In genomic region chr10:47383254-47384147, GRCh38 we compare ENCODE assay signal across 8 cellular contexts. TPM values are rescaled to one million over a fixed set of nuclear protein-coding genes. Genes with fewer than 3 reads are reported as not detected.
DNase-seq lines count a peak whose midpoint lies in the region; ATAC-seq and TF ChIP-seq lines count a peak whose summit lies in the region.

No MANE protein-coding gene starts in this region.

- peaks cover 0 to 3% (median 0%) of the 10 kb centered on the region in 3 donors for H3K36me3 Mint-ChIP-seq in CD8-positive, alpha-beta memory T cell
- peaks cover 5% of the 10 kb centered on the region for H3K36me3 Mint-ChIP-seq in activated T-helper 17 cell treated with anti-CD3 and anti-CD28 coated beads, Interleukin-2, amount 50 U/mL, for 72 hours (ENCODE audit: low read depth)

- H2AFZ ChIP-seq in KMS-11 (ENCODE audit: low read depth) = peak overlapping the region; percentile 93

- H3K27me3 Mint-ChIP-seq in CD8-positive, alpha-beta memory T cell = peaks cover 32 to 66% of the 10 kb centered on the region in 2 donors
- H3K27me3 Mint-ChIP-seq in activated T-helper 17 cell treated with anti-CD3 and anti-CD28 coated beads, Interleukin-2, amount 50 U/mL, for 72 hours = peaks cover 56% of the 10 kb centered on the region

- H3K4me3 Mint-ChIP-seq in CD8-positive, alpha-beta memory T cell = peak overlapping the region; percentile 85 to 92 (median 88)
- peak overlapping the region; percentile 90 for H3K4me3 Mint-ChIP-seq in activated T-helper 17 cell treated with anti-CD3 and anti-CD28 coated beads, Interleukin-2, amount 50 U/mL, for 72 hours

- ATAC-seq in activated T-helper 17 cell treated with anti-CD3 and anti-CD28 coated beads, Interleukin-2, amount 50 U/mL, for 72 hours (replicated peaks) = no peak
- ATAC-seq in HG03025 (IDR thresholded peaks at IDR 0.05; ENCODE audit: low FRiP score, unreplicated experiment) = no peak

- H3K4me1 Mint-ChIP-seq in CD8-positive, alpha-beta memory T cell = peaks cover 9 to 12% (median 11%) of the 10 kb centered on the region in 3 donors
- H3K4me1 Mint-ChIP-seq in activated T-helper 17 cell treated with anti-CD3 and anti-CD28 coated beads, Interleukin-2, amount 50 U/mL, for 72 hours = peaks cover 14% of the 10 kb centered on the region

- H3K27me3 ChIP-seq in CD8-positive, alpha-beta memory T cell (ENCODE audit: insufficient read depth, low read length, poor library complexity, severe bottlenecking) = peaks cover 13% of the 10 kb centered on the region
- H3K27me3 ChIP-seq in KMS-11 (ENCODE audit: insufficient read depth, low read depth) (0 out of 2 replicates have a peak, but pooled peaks cover 2% of the 10 kb centered on the region), kidney epithelial cell (ENCODE audit: control insufficient read depth, insufficient read depth, low read length) (peaks cover 8% of the 10 kb centered on the region), suprapubic skin (no peaks in the 10 kb centered on the region)

- H3K36me3 ChIP-seq in CD8-positive, alpha-beta memory T cell (ENCODE audit: insufficient read depth, low read length) = no peaks in the 10 kb centered on the region
- H3K36me3 ChIP-seq in KMS-11 (ENCODE audit: insufficient read depth) = no peaks in the 10 kb centered on the region
- no peaks in the 10 kb centered on the region for H3K36me3 ChIP-seq in kidney epithelial cell (ENCODE audit: control insufficient read depth, insufficient read depth, low read length)
- no peaks in the 10 kb centered on the region for H3K36me3 ChIP-seq in suprapubic skin

- peak overlapping the region; percentile 51 for H3K4me3 ChIP-seq in CD8-positive, alpha-beta memory T cell (ENCODE audit: low read length)
- H3K4me3 ChIP-seq in KMS-11 (IDR thresholded peaks at IDR 0.05; ENCODE audit: insufficient read depth, low read depth, low read length) (no peak overlapping the region), kidney epithelial cell (ENCODE audit: low read depth, low read length) (peak overlapping the region; percentile 78), suprapubic skin (peak overlapping the region; percentile 64)

- H3K4me1 ChIP-seq in CD8-positive, alpha-beta memory T cell (ENCODE audit: insufficient read depth, low read length) = no peaks in the 10 kb centered on the region
- H3K4me1 ChIP-seq in KMS-11 (ENCODE audit: low read depth, poor library complexity, severe bottlenecking) = peaks cover 4% of the 10 kb centered on the region
- H3K4me1 ChIP-seq in suprapubic skin = peaks cover 7% of the 10 kb centered on the region

- peak overlapping the region; percentile 90 for H3K4me2 ChIP-seq in KMS-11

- no peaks in the 10 kb centered on the region for H3K9me3 ChIP-seq in CD8-positive, alpha-beta memory T cell (ENCODE audit: low read length)
- no peaks in the 10 kb centered on the region for H3K9me3 ChIP-seq in suprapubic skin

- WGBS in suprapubic skin = 12% methylated on average over 9 of the region's 9 CpGs

- CTCF ChIA-PET in CD8-positive, alpha-beta memory T cell (lab: Charles Lee) = no interaction called here
- CTCF ChIA-PET in GM10248 (lab: Yijun Ruan, JAX) = no interaction called here

- no peak for TF ChIP-seq EP300 in suprapubic skin (IDR thresholded peaks at IDR 0.05)

- no peak for DNase-seq in CD8-positive, alpha-beta memory T cell
- DNase-seq in kidney epithelial cell (ENCODE audit: low read depth) (no peak), suprapubic skin (ENCODE audit: low spot score in 2 of 2) (no peak), NCI-H1930 (lab: John Stamatoyannopoulos, UW) (no peak), GM10248 (ENCODE audit: extremely low spot score) (no peak)

- no peak for TF ChIP-seq CTCF in KMS-11 (conservative IDR thresholded peaks at IDR 0.05; ENCODE audit: low read depth, low read length)
- TF ChIP-seq CTCF in kidney epithelial cell (IDR thresholded peaks at IDR 0.05; ENCODE audit: insufficient read depth, low read length, poor library complexity, severe bottlenecking) = no peak
- no peak for TF ChIP-seq CTCF in suprapubic skin (IDR thresholded peaks at IDR 0.05)
- TF ChIP-seq CTCF in GM10248 (IDR thresholded peaks at IDR 0.05; ENCODE audit: control extremely low read depth, extremely low read depth, low read depth, missing control alignments) = no peak

- POLR2A ChIA-PET in CD8-positive, alpha-beta memory T cell (lab: Charles Lee) = no interaction called here
- POLR2A ChIA-PET in GM10248 (lab: Yijun Ruan, JAX) = no interaction called here

- H3K79me2 ChIP-seq in KMS-11 (ENCODE audit: insufficient read depth, low read depth) = no peaks in the 10 kb centered on the region

- H3K27ac Mint-ChIP-seq in CD8-positive, alpha-beta memory T cell = peak overlapping the region in 3 of 8 donors; percentile 2 to 83 (median 15)
- no peak overlapping the region for H3K27ac Mint-ChIP-seq in activated T-helper 17 cell treated with anti-CD3 and anti-CD28 coated beads, Interleukin-2, amount 50 U/mL, for 72 hours

- TF ChIP-seq POLR2A in suprapubic skin (IDR thresholded peaks at IDR 0.05) = no peak

- no peak overlapping the region for H3K27ac ChIP-seq in CD8-positive, alpha-beta memory T cell (ENCODE audit: low read depth, low read length)
- H3K27ac ChIP-seq in KMS-11 (no peak overlapping the region), suprapubic skin (no peak overlapping the region)

- peaks cover 0 to 4% (median 0%) of the 10 kb centered on the region in 5 donors for H3K9me3 Mint-ChIP-seq in CD8-positive, alpha-beta memory T cell
- H3K9me3 Mint-ChIP-seq in activated T-helper 17 cell treated with anti-CD3 and anti-CD28 coated beads, Interleukin-2, amount 50 U/mL, for 72 hours = no peaks in the 10 kb centered on the region

- H3K9ac ChIP-seq in KMS-11 = no peak overlapping the region

- H4K20me1 ChIP-seq in KMS-11 (ENCODE audit: insufficient read depth) = no peaks in the 10 kb centered on the region

RNA-seq across cellular contexts. Expression of gene ZNF488, which starts 0.6 kb away (rescaled TPM):
- total RNA-seq in CD8-positive, alpha-beta memory T cell = under 1 TPM; 0.42 to 0.44 TPM
- not detected for polyA plus RNA-seq in CD8-positive, alpha-beta memory T cell
- under 1 TPM; 0.08 to 0.11 TPM for total RNA-seq in activated T-helper 17 cell treated with anti-CD3 and anti-CD28 coated beads, Interleukin-2, amount 50 U/mL, for 72 hours
- total RNA-seq in kidney epithelial cell (0.29 and 0.68 TPM in 2 replicates), suprapubic skin (1 to 10 TPM; 1.0 to 3.9 (median 2.3) TPM)

RNA-seq across cellular contexts. Expression of gene RBP3, which starts 35.3 kb away (rescaled TPM):
- not detected for total RNA-seq in CD8-positive, alpha-beta memory T cell
- not detected for polyA plus RNA-seq in CD8-positive, alpha-beta memory T cell
- total RNA-seq in activated T-helper 17 cell treated with anti-CD3 and anti-CD28 coated beads, Interleukin-2, amount 50 U/mL, for 72 hours = not detected
- total RNA-seq in kidney epithelial cell (not detected in 2 replicates), suprapubic skin (not detected)
